In genomic region chr4:10047967-10048366, GRCh38 we compare ENCODE assay signal across 29 cellular contexts. TPM values are rescaled to one million over a fixed set of nuclear protein-coding genes. Genes with fewer than 3 reads are reported as not detected.
A peak's percentile ranks its signal among the peaks of the same experiment; 100 is the strongest.
DNase-seq lines count a peak whose midpoint lies in the region; ATAC-seq and TF ChIP-seq lines count a peak whose summit lies in the region.
"Had no signal": no experiment of that assay in that cellular context is flagged by ENCODE, and none has a peak within 500 bp of the region (broad histone marks: within the 10 kb centered on the region; RNA-seq: fewer than 3 reads in every experiment).

No MANE protein-coding gene starts in this region.

- H3K27me3 Mint-ChIP-seq in activated CD4-positive, alpha-beta T cell treated with anti-CD3 and anti-CD28 coated beads, Interleukin-2, amount 10 ng/mL, durations not matched to agents 24 days and 14 days: no peaks in the 10 kb centered on the region
- no peaks in the 10 kb centered on the region for H3K27me3 Mint-ChIP-seq in activated CD4-positive, alpha-beta T cell treated with anti-CD3 and anti-CD28 coated beads, Interleukin-2, amount 10 ng/mL, durations not matched to agents 7 days and 5 days
- peaks cover 0 to 5% (median 2%) of the 10 kb centered on the region in 3 donors for H3K27me3 Mint-ChIP-seq in immature natural killer cell (ENCODE audit: low read depth in 3 of 3)

- H3K4me3 Mint-ChIP-seq in activated CD4-positive, alpha-beta T cell treated with anti-CD3 and anti-CD28 coated beads, Interleukin-2, amount 10 ng/mL, durations not matched to agents 24 days and 14 days: no peak overlapping the region
- H3K4me3 Mint-ChIP-seq in activated CD4-positive, alpha-beta T cell treated with anti-CD3 and anti-CD28 coated beads, Interleukin-2, amount 10 ng/mL, durations not matched to agents 7 days and 5 days: no peak overlapping the region
- H3K4me3 Mint-ChIP-seq in immature natural killer cell: peak overlapping the region in 4 of 5 donors; percentile 4 to 28 (median 10)
- H3K4me3 Mint-ChIP-seq: CD4-positive, CD25-positive, alpha-beta regulatory T cell had no signal

- no peak for TF ChIP-seq CTCF in upper lobe of right lung (IDR thresholded peaks at IDR 0.05)
- TF ChIP-seq CTCF in upper lobe of left lung (IDR thresholded peaks at IDR 0.05): no peak

- H3K27ac ChIP-seq in upper lobe of right lung: no peak overlapping the region
- no peak overlapping the region for H3K27ac ChIP-seq in upper lobe of left lung
- H3K27ac ChIP-seq: GM23248, PC-9, SJCRH30 had no signal

- H3K27me3 ChIP-seq in upper lobe of right lung: no peaks in the 10 kb centered on the region
- H3K27me3 ChIP-seq in upper lobe of left lung: no peaks in the 10 kb centered on the region
- H3K27me3 ChIP-seq: BE2C, SJCRH30 had no signal

- ATAC-seq in upper lobe of right lung (peak; percentile 20), upper lobe of left lung (ENCODE audit: low FRiP score in 2 of 2) (no peak)
- ATAC-seq: Right ventricle myocardium inferior, SK-N-SH treated with all-trans-retinoic acid at 6 μM for 48 hours had no signal

- H3K9me3 Mint-ChIP-seq in activated CD4-positive, alpha-beta T cell treated with anti-CD3 and anti-CD28 coated beads, Interleukin-2, amount 10 ng/mL, durations not matched to agents 24 days and 14 days: peaks cover under 1% of the 10 kb centered on the region
- peaks cover 2% of the 10 kb centered on the region for H3K9me3 Mint-ChIP-seq in activated CD4-positive, alpha-beta T cell treated with anti-CD3 and anti-CD28 coated beads, Interleukin-2, amount 10 ng/mL, durations not matched to agents 7 days and 5 days
- H3K9me3 Mint-ChIP-seq in immature natural killer cell: peaks cover 0 to 2% (median 1%) of the 10 kb centered on the region in 6 donors

- H3K4me1 ChIP-seq in upper lobe of right lung (no peaks in the 10 kb centered on the region), upper lobe of left lung (peaks cover 0 to 2% (median 0%) of the 10 kb centered on the region in 4 donors)
- H3K4me1 ChIP-seq: BE2C had no signal

- CTCF ChIA-PET in activated CD4-positive, alpha-beta T cell treated with anti-CD3 and anti-CD28 coated beads, Interleukin-2, amount 10 ng/mL, durations not matched to agents 7 days and 5 days (lab: Charles Lee): no interaction called here

- no peak for TF ChIP-seq EP300 in upper lobe of left lung (IDR thresholded peaks at IDR 0.05)

- intact Hi-C loops in activated CD4-positive, alpha-beta T cell treated with anti-CD3 and anti-CD28 coated beads, Interleukin-2, amount 10 ng/mL, durations not matched to agents 24 days and 14 days (cut with micrococcal nuclease): no loop called here
- intact Hi-C loops in upper lobe of right lung (cut with DNase I): no loop called here

- no peaks in the 10 kb centered on the region for H3K36me3 ChIP-seq in upper lobe of right lung
- no peaks in the 10 kb centered on the region for H3K36me3 ChIP-seq in upper lobe of left lung
- H3K36me3 ChIP-seq: BE2C, SJCRH30 had no signal

- no peak for TF ChIP-seq POLR2A in upper lobe of left lung (IDR thresholded peaks at IDR 0.05)

- POLR2A ChIA-PET in activated CD4-positive, alpha-beta T cell treated with anti-CD3 and anti-CD28 coated beads, Interleukin-2, amount 10 ng/mL, durations not matched to agents 7 days and 5 days (lab: Charles Lee): no interaction called here

- no peak for DNase-seq in activated CD4-positive, alpha-beta T cell treated with anti-CD3 and anti-CD28 coated beads, Interleukin-2, amount 10 ng/mL, durations not matched to agents 24 days and 14 days
- no peak for DNase-seq in activated CD4-positive, alpha-beta T cell treated with anti-CD3 and anti-CD28 coated beads, Interleukin-2, amount 10 ng/mL, durations not matched to agents 7 days and 5 days
- peak; percentile 30 for DNase-seq in GF-D8 (lab: John Stamatoyannopoulos, UW)
- DNase-seq in immature natural killer cell: peak in 1 of 3 donors; percentile 4
- no peak for DNase-seq in upper lobe of right lung
- DNase-seq in SW480 (ENCODE audit: low spot score): no peak
- no peak for DNase-seq in NCI-H345 treated with DMSO at 0.1 percent for 48 hours (lab: John Stamatoyannopoulos, UW; ENCODE audit: unreplicated experiment)
- DNase-seq in upper lobe of left lung: no peak
- DNase-seq: 8988T; ACHN; BE2C; CD4-positive, CD25-positive, alpha-beta regulatory T cell; GM23248; H7; IMR-90; KG1; MM.1S; NCI-H1048; NCI-H1417; NCI-H1694 treated with DMSO at 0.1 percent for 48 hours; NCI-H2081; NCI-H2171; NCI-H524; NCI-H748 treated with DMSO at 0.1 percent for 48 hours; SJCRH30 had no signal

- H3K4me1 Mint-ChIP-seq in activated CD4-positive, alpha-beta T cell treated with anti-CD3 and anti-CD28 coated beads, Interleukin-2, amount 10 ng/mL, durations not matched to agents 24 days and 14 days: peaks cover 9% of the 10 kb centered on the region
- H3K4me1 Mint-ChIP-seq in activated CD4-positive, alpha-beta T cell treated with anti-CD3 and anti-CD28 coated beads, Interleukin-2, amount 10 ng/mL, durations not matched to agents 7 days and 5 days: peaks cover 12% of the 10 kb centered on the region
- H3K4me1 Mint-ChIP-seq in immature natural killer cell: peaks cover 20% of the 10 kb centered on the region in 2 donors

- H3K9me3 ChIP-seq in upper lobe of right lung (no peaks in the 10 kb centered on the region), upper lobe of left lung (no peaks in the 10 kb centered on the region)
- H3K9me3 ChIP-seq: BE2C, SJCRH30 had no signal

- H3K36me3 Mint-ChIP-seq in activated CD4-positive, alpha-beta T cell treated with anti-CD3 and anti-CD28 coated beads, Interleukin-2, amount 10 ng/mL, durations not matched to agents 24 days and 14 days (ENCODE audit: low read depth): no peaks in the 10 kb centered on the region
- peaks cover 2% of the 10 kb centered on the region for H3K36me3 Mint-ChIP-seq in activated CD4-positive, alpha-beta T cell treated with anti-CD3 and anti-CD28 coated beads, Interleukin-2, amount 10 ng/mL, durations not matched to agents 7 days and 5 days (ENCODE audit: low read depth)
- peaks cover 0 to 34% (median 3%) of the 10 kb centered on the region in 3 donors for H3K36me3 Mint-ChIP-seq in immature natural killer cell

- H3K27ac Mint-ChIP-seq in activated CD4-positive, alpha-beta T cell treated with anti-CD3 and anti-CD28 coated beads, Interleukin-2, amount 10 ng/mL, durations not matched to agents 24 days and 14 days: peak overlapping the region; percentile 11
- no peak overlapping the region for H3K27ac Mint-ChIP-seq in activated CD4-positive, alpha-beta T cell treated with anti-CD3 and anti-CD28 coated beads, Interleukin-2, amount 10 ng/mL, durations not matched to agents 7 days and 5 days
- no peak overlapping the region for H3K27ac Mint-ChIP-seq in immature natural killer cell
- H3K27ac Mint-ChIP-seq: CD4-positive, CD25-positive, alpha-beta regulatory T cell had no signal

- no peak overlapping the region for H3K4me3 ChIP-seq in upper lobe of right lung
- no peak overlapping the region for H3K4me3 ChIP-seq in upper lobe of left lung
- H3K4me3 ChIP-seq: GM23248, PC-9, SJCRH30 had no signal

- WGBS in upper lobe of left lung, 2 donors: 60 to 87% methylated on average over 4 to 5 of the region's 5 CpGs

RNA-seq across cellular contexts. Expression of gene SLC2A9, which starts 26.7 kb away (rescaled TPM):
- total RNA-seq in activated CD4-positive, alpha-beta T cell treated with anti-CD3 and anti-CD28 coated beads, Interleukin-2, amount 10 ng/mL, durations not matched to agents 24 days and 14 days: 1.6 and 2.4 TPM in 2 replicates
- total RNA-seq in activated CD4-positive, alpha-beta T cell treated with anti-CD3 and anti-CD28 coated beads, Interleukin-2, amount 10 ng/mL, durations not matched to agents 7 days and 5 days: 1 to 10 TPM; 1.5 to 2.0 TPM
- 1 to 10 TPM in 2 of 3 donors, not detected in 1; 1.4 to 2.3 TPM for polyA plus RNA-seq in immature natural killer cell
- total RNA-seq in upper lobe of right lung (19.0 TPM), upper lobe of left lung (10 to 100 TPM in 3 of 6 donors, 1 to 10 TPM in 3; 5.4 to 25.1 (median 13.0) TPM)
- total RNA-seq: H7, RPMI7951 had no signal

Comparison
In these comparisons a context has a peak if more than half of its experiments do, and no peak if none do; other contexts are left out.
1. H3K4me3 Mint-ChIP-seq: peak in immature natural killer cell (4 of 5); none in activated CD4-positive, alpha-beta T cell treated with anti-CD3 and anti-CD28 coated beads, Interleukin-2, amount 10 ng/mL, durations not matched to agents 24 days and 14 days (single experiment) and activated CD4-positive, alpha-beta T cell treated with anti-CD3 and anti-CD28 coated beads, Interleukin-2, amount 10 ng/mL, durations not matched to agents 7 days and 5 days (single experiment).